Comparison of ENCODE assay signal across 26 cellular contexts in the genomic region with DNA sequence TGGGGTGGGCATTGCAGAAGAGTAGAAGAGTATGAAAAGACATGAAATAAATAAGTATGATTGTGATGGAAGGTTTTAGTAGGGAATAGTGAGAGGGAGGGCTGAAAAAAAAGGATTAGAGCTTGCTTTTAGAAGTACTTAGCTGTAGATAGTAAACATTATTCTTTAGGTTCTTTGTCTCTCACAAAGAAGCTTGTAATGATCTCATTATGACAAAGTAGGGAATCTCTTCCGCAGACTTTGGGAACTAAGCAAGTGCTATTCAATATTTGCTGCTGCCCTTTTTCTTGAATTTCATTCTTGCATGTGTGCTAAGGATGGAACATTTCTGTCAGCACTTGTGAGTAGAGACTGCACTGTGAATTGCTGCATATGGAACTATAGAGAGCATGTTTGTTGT.
A peak's percentile ranks its signal among the peaks of the same experiment; 100 is the strongest.
DNase-seq lines count a peak whose midpoint lies in the region; ATAC-seq and TF ChIP-seq lines count a peak whose summit lies in the region.
"Had no signal": no experiment of that assay in that cellular context is flagged by ENCODE, and none has a peak within 500 bp of the region (broad histone marks: within the 10 kb centered on the region; RNA-seq: fewer than 3 reads in every experiment).

No MANE protein-coding gene starts in this region.

- H3K27me3 ChIP-seq in Caco-2 (replicated peaks; ENCODE audit: control insufficient read depth, insufficient read depth, low read length) (no peaks in the 10 kb centered on the region), mesenchymal stem cell (ENCODE audit: control insufficient read depth in 1 of 2, insufficient read depth in 1 of 2, low read length in 2 of 2) (no peaks in the 10 kb centered on the region)
- H3K27me3 ChIP-seq: BLaER1, colonic mucosa, esophagus muscularis mucosa, left lung, MG63, suprapubic skin had no signal

- no peaks in the 10 kb centered on the region for H3K27me3 Mint-ChIP-seq in Caco-2 (ENCODE audit: insufficient read depth, unreplicated experiment)
- no peaks in the 10 kb centered on the region for H3K27me3 Mint-ChIP-seq in activated T-helper 17 cell treated with anti-CD3 and anti-CD28 coated beads, Interleukin-2, amount 50 U/mL, for 72 hours
- no peaks in the 10 kb centered on the region for H3K27me3 Mint-ChIP-seq in stimulated activated naive CD8-positive, alpha-beta T cell treated with anti-CD3 and anti-CD28 coated beads, Interleukin-15, amount 100 ng/mL, for 72 hours
- no peaks in the 10 kb centered on the region for H3K27me3 Mint-ChIP-seq in activated naive CD8-positive, alpha-beta T cell treated with anti-CD3 and anti-CD28 coated beads, Interleukin-2, amount 50 U/mL, for 24 hours
- H3K27me3 Mint-ChIP-seq: stimulated activated memory B cell treated with anti-CD40 and anti-IgM and Interleukin-4, amounts not matched to agents 10 μg/mL and 1 μg/mL and 100 μg/mL, for 72 hours had no signal

- H3K4me3 ChIP-seq in Caco-2 (ENCODE audit: low read depth, low read length) (no peak overlapping the region), mesenchymal stem cell (ENCODE audit: insufficient read depth in 1 of 2, low read depth in 1 of 2, low read length in 2 of 2) (no peak overlapping the region)
- H3K4me3 ChIP-seq: BLaER1, colonic mucosa, esophagus muscularis mucosa, left lung, MG63, suprapubic skin had no signal

- no peak overlapping the region for H3K14ac ChIP-seq in mesenchymal stem cell (ENCODE audit: low read length in 2 of 2)

- no peak overlapping the region for H2BK15ac ChIP-seq in mesenchymal stem cell (ENCODE audit: low read depth, poor library complexity, severe bottlenecking)

- H3K36me3 ChIP-seq in Caco-2 (ENCODE audit: control insufficient read depth, insufficient read depth, low read length) (no peaks in the 10 kb centered on the region), mesenchymal stem cell (ENCODE audit: control insufficient read depth in 1 of 2, insufficient read depth in 2 of 2, low read depth in 1 of 2, low read length in 2 of 2) (no peaks in the 10 kb centered on the region)
- H3K36me3 ChIP-seq: BLaER1, colonic mucosa, left lung, MG63, suprapubic skin had no signal

- DNase-seq in Caco-2 (no peak), HT1080 (ENCODE audit: low read depth) (peak; percentile 19), mesenchymal stem cell (peak; percentile 18), NCI-H2029 (lab: John Stamatoyannopoulos, UW) (no peak)
- no peak for DNase-seq in stimulated activated naive CD8-positive, alpha-beta T cell treated with anti-CD3 and anti-CD28 coated beads, Interleukin-15, amount 100 ng/mL, for 72 hours
- DNase-seq in activated naive CD8-positive, alpha-beta T cell treated with anti-CD3 and anti-CD28 coated beads, Interleukin-2, amount 50 U/mL, for 24 hours, result no peak
- DNase-seq: activated CD4-positive, alpha-beta T cell treated with anti-CD3 and anti-CD28 coated beads, Interleukin-2, amount 50 U/mL, for 4 hours; activated CD8-positive, alpha-beta memory T cell treated with anti-CD3 and anti-CD28 coated beads, Interleukin-2, amount 50 U/mL, for 4 hours; activated naive CD8-positive, alpha-beta T cell treated with anti-CD3 and anti-CD28 coated beads, Interleukin-2, amount 10 ng/mL, durations not matched to agents 7 days and 5 days; colonic mucosa; effector memory CD4-positive, alpha-beta T cell; HCEC 1CT; hippocampal formation; left lung; MG63; midbrain; natural killer cell; NCI-H2171 treated with DMSO at 0.1 percent for 48 hours; NCI-H526; right cardiac atrium; stimulated activated CD4-positive, alpha-beta T cell treated with anti-CD3 and anti-CD28 coated beads, Interleukin-4, amount 100 ng/mL, for 1 hour had no signal

- H2BK120ac ChIP-seq in mesenchymal stem cell (ENCODE audit: low read depth, low read length), result no peak overlapping the region

- H2BK5ac ChIP-seq in mesenchymal stem cell (ENCODE audit: low read depth, low read length, poor library complexity, severe bottlenecking), result no peak overlapping the region

- H3K27ac Mint-ChIP-seq in Caco-2 (ENCODE audit: unreplicated experiment), result peak overlapping the region; percentile 17
- peak overlapping the region; percentile 6 for H3K27ac Mint-ChIP-seq in activated T-helper 17 cell treated with anti-CD3 and anti-CD28 coated beads, Interleukin-2, amount 50 U/mL, for 72 hours
- H3K27ac Mint-ChIP-seq in stimulated activated naive CD8-positive, alpha-beta T cell treated with anti-CD3 and anti-CD28 coated beads, Interleukin-15, amount 100 ng/mL, for 72 hours, result no peak overlapping the region
- H3K27ac Mint-ChIP-seq in activated naive CD8-positive, alpha-beta T cell treated with anti-CD3 and anti-CD28 coated beads, Interleukin-2, amount 50 U/mL, for 24 hours, result no peak overlapping the region
- H3K27ac Mint-ChIP-seq: activated naive CD8-positive, alpha-beta T cell treated with anti-CD3 and anti-CD28 coated beads, Interleukin-2, amount 10 ng/mL, durations not matched to agents 7 days and 5 days; natural killer cell; stimulated activated memory B cell treated with anti-CD40 and anti-IgM and Interleukin-4, amounts not matched to agents 10 μg/mL and 1 μg/mL and 100 μg/mL, for 72 hours had no signal

- H3K23ac ChIP-seq in mesenchymal stem cell (ENCODE audit: low read length in 2 of 2), result no peak overlapping the region

- CTCF ChIA-PET in Caco-2 (lab: Charles Lee), result interaction anchor here (2.6 kb wide), 2 partner anchors 142 to 195 kb away, joined by 20 to 29 read pairs; no protein-coding TSS in a partner anchor

- H2AFZ ChIP-seq in mesenchymal stem cell (ENCODE audit: low read depth, low read length), result no peak overlapping the region

- H3K9me3 ChIP-seq in Caco-2 (no peaks in the 10 kb centered on the region), mesenchymal stem cell (ENCODE audit: control insufficient read depth, low read length) (no peaks in the 10 kb centered on the region)
- H3K9me3 ChIP-seq: BLaER1, colonic mucosa, esophagus muscularis mucosa, left lung, MG63, suprapubic skin had no signal

- no peak overlapping the region for H3K4me3 Mint-ChIP-seq in Caco-2 (ENCODE audit: unreplicated experiment)
- H3K4me3 Mint-ChIP-seq in activated T-helper 17 cell treated with anti-CD3 and anti-CD28 coated beads, Interleukin-2, amount 50 U/mL, for 72 hours, result no peak overlapping the region
- no peak overlapping the region for H3K4me3 Mint-ChIP-seq in stimulated activated naive CD8-positive, alpha-beta T cell treated with anti-CD3 and anti-CD28 coated beads, Interleukin-15, amount 100 ng/mL, for 72 hours
- no peak overlapping the region for H3K4me3 Mint-ChIP-seq in activated naive CD8-positive, alpha-beta T cell treated with anti-CD3 and anti-CD28 coated beads, Interleukin-2, amount 50 U/mL, for 24 hours
- H3K4me3 Mint-ChIP-seq: activated naive CD8-positive, alpha-beta T cell treated with anti-CD3 and anti-CD28 coated beads, Interleukin-2, amount 10 ng/mL, durations not matched to agents 7 days and 5 days; natural killer cell; stimulated activated memory B cell treated with anti-CD40 and anti-IgM and Interleukin-4, amounts not matched to agents 10 μg/mL and 1 μg/mL and 100 μg/mL, for 72 hours had no signal

- H3K9me3 Mint-ChIP-seq in Caco-2 (ENCODE audit: unreplicated experiment), result no peaks in the 10 kb centered on the region
- no peaks in the 10 kb centered on the region for H3K9me3 Mint-ChIP-seq in activated T-helper 17 cell treated with anti-CD3 and anti-CD28 coated beads, Interleukin-2, amount 50 U/mL, for 72 hours
- no peaks in the 10 kb centered on the region for H3K9me3 Mint-ChIP-seq in stimulated activated naive CD8-positive, alpha-beta T cell treated with anti-CD3 and anti-CD28 coated beads, Interleukin-15, amount 100 ng/mL, for 72 hours
- H3K9me3 Mint-ChIP-seq in activated naive CD8-positive, alpha-beta T cell treated with anti-CD3 and anti-CD28 coated beads, Interleukin-2, amount 50 U/mL, for 24 hours, result no peaks in the 10 kb centered on the region
- H3K9me3 Mint-ChIP-seq: activated naive CD8-positive, alpha-beta T cell treated with anti-CD3 and anti-CD28 coated beads, Interleukin-2, amount 10 ng/mL, durations not matched to agents 7 days and 5 days; natural killer cell; stimulated activated memory B cell treated with anti-CD40 and anti-IgM and Interleukin-4, amounts not matched to agents 10 μg/mL and 1 μg/mL and 100 μg/mL, for 72 hours had no signal

- H3K4ac ChIP-seq in mesenchymal stem cell (ENCODE audit: low read depth in 1 of 2, low read length in 2 of 2), result no peak overlapping the region

- no peak overlapping the region for H4K91ac ChIP-seq in mesenchymal stem cell (ENCODE audit: low read length)

- WGBS in mesenchymal stem cell, result 82% methylated on average over 1 of the region's 1 CpG

- H3K27ac ChIP-seq in mesenchymal stem cell (ENCODE audit: low read length, poor library complexity, severe bottlenecking), result no peak overlapping the region
- H3K27ac ChIP-seq: BLaER1, colonic mucosa, esophagus muscularis mucosa, left lung, suprapubic skin had no signal

- no peak for TF ChIP-seq CTCF in Caco-2 (IDR thresholded peaks at IDR 0.05; ENCODE audit: insufficient read depth in 1 of 2, low read depth in 1 of 2, low read length in 1 of 2, severe bottlenecking in 1 of 2, unreplicated experiment in 1 of 2)

- ATAC-seq in activated T-helper 17 cell treated with anti-CD3 and anti-CD28 coated beads, Interleukin-2, amount 50 U/mL, for 72 hours (replicated peaks), result no peak
- no peak for ATAC-seq in stimulated activated naive CD8-positive, alpha-beta T cell treated with anti-CD3 and anti-CD28 coated beads, Interleukin-15, amount 100 ng/mL, for 72 hours
- ATAC-seq in activated naive CD8-positive, alpha-beta T cell treated with anti-CD3 and anti-CD28 coated beads, Interleukin-2, amount 50 U/mL, for 24 hours, result no peak
- ATAC-seq: left lung; natural killer cell; right cardiac atrium; stimulated activated memory B cell treated with anti-CD40 and anti-IgM and Interleukin-4, amounts not matched to agents 10 μg/mL and 1 μg/mL and 100 μg/mL, for 72 hours had no signal

- H4K8ac ChIP-seq in mesenchymal stem cell (ENCODE audit: low read length), result no peak overlapping the region

- no peak overlapping the region for H2BK12ac ChIP-seq in mesenchymal stem cell (ENCODE audit: low read length in 2 of 2)

- H3K79me1 ChIP-seq in mesenchymal stem cell (replicated peaks; ENCODE audit: low read length, poor library complexity, severe bottlenecking), result peaks cover 5% of the 10 kb centered on the region

- no peak overlapping the region for H3K4me2 ChIP-seq in mesenchymal stem cell (ENCODE audit: low read length, poor library complexity, severe bottlenecking)
- H3K4me2 ChIP-seq: BLaER1 had no signal

- H3K4me1 ChIP-seq in Caco-2, result no peaks in the 10 kb centered on the region
- H3K4me1 ChIP-seq in mesenchymal stem cell (ENCODE audit: control insufficient read depth, insufficient read depth, low read depth, low read length), result no peaks in the 10 kb centered on the region
- H3K4me1 ChIP-seq: BLaER1 had no signal

- no peak overlapping the region for H3K18ac ChIP-seq in mesenchymal stem cell (ENCODE audit: low read depth in 1 of 2, low read length in 2 of 2)

- BruUV-seq in Caco-2 (replicated peaks; lab: Mats Ljungman, UMichigan), result no TSS peak

- intact Hi-C loops in Caco-2 (cut with micrococcal nuclease; ENCODE audit: unreplicated experiment), result loop anchor here (1.0 to 5.0 kb wide), 3 partner anchors 141 to 314 kb away; no protein-coding TSS in a partner anchor

- POLR2A ChIA-PET in Caco-2 (lab: Charles Lee), result no interaction called here

- H3K9ac ChIP-seq in mesenchymal stem cell (ENCODE audit: low read length), result peak overlapping the region; percentile 73
- H3K9ac ChIP-seq: BLaER1 had no signal

- H2AK5ac ChIP-seq in mesenchymal stem cell (ENCODE audit: low read length, severe bottlenecking), result no peak overlapping the region

- H3K36me3 Mint-ChIP-seq in Caco-2 (ENCODE audit: insufficient read depth, unreplicated experiment), result peaks cover 9% of the 10 kb centered on the region
- no peaks in the 10 kb centered on the region for H3K36me3 Mint-ChIP-seq in activated T-helper 17 cell treated with anti-CD3 and anti-CD28 coated beads, Interleukin-2, amount 50 U/mL, for 72 hours (ENCODE audit: low read depth)
- no peaks in the 10 kb centered on the region for H3K36me3 Mint-ChIP-seq in activated naive CD8-positive, alpha-beta T cell treated with anti-CD3 and anti-CD28 coated beads, Interleukin-2, amount 50 U/mL, for 24 hours (ENCODE audit: low read depth)
- H3K36me3 Mint-ChIP-seq: activated naive CD8-positive, alpha-beta T cell treated with anti-CD3 and anti-CD28 coated beads, Interleukin-2, amount 10 ng/mL, durations not matched to agents 7 days and 5 days; natural killer cell had no signal

- no peaks in the 10 kb centered on the region for H3K4me1 Mint-ChIP-seq in Caco-2 (ENCODE audit: low read depth, unreplicated experiment)
- H3K4me1 Mint-ChIP-seq in activated T-helper 17 cell treated with anti-CD3 and anti-CD28 coated beads, Interleukin-2, amount 50 U/mL, for 72 hours, result peaks cover 5% of the 10 kb centered on the region
- peaks cover 7% of the 10 kb centered on the region for H3K4me1 Mint-ChIP-seq in stimulated activated naive CD8-positive, alpha-beta T cell treated with anti-CD3 and anti-CD28 coated beads, Interleukin-15, amount 100 ng/mL, for 72 hours
- H3K4me1 Mint-ChIP-seq in activated naive CD8-positive, alpha-beta T cell treated with anti-CD3 and anti-CD28 coated beads, Interleukin-2, amount 50 U/mL, for 24 hours, result peaks cover 16% of the 10 kb centered on the region
- H3K4me1 Mint-ChIP-seq: stimulated activated memory B cell treated with anti-CD40 and anti-IgM and Interleukin-4, amounts not matched to agents 10 μg/mL and 1 μg/mL and 100 μg/mL, for 72 hours had no signal

Comparison
In these comparisons a context has a peak if more than half of its experiments do, and no peak if none do; other contexts are left out.
1. DNase-seq: peak in HT1080 (single experiment) and mesenchymal stem cell (single experiment); none in Caco-2 (0 of 2), stimulated activated naive CD8-positive, alpha-beta T cell treated with anti-CD3 and anti-CD28 coated beads, Interleukin-15, amount 100 ng/mL, for 72 hours (0 of 2), NCI-H2029 (single experiment) and activated naive CD8-positive, alpha-beta T cell treated with anti-CD3 and anti-CD28 coated beads, Interleukin-2, amount 50 U/mL, for 24 hours (single experiment).
2. H3K27ac Mint-ChIP-seq: peak in Caco-2 (single experiment) and activated T-helper 17 cell treated with anti-CD3 and anti-CD28 coated beads, Interleukin-2, amount 50 U/mL, for 72 hours (single experiment); none in stimulated activated naive CD8-positive, alpha-beta T cell treated with anti-CD3 and anti-CD28 coated beads, Interleukin-15, amount 100 ng/mL, for 72 hours (0 of 2) and activated naive CD8-positive, alpha-beta T cell treated with anti-CD3 and anti-CD28 coated beads, Interleukin-2, amount 50 U/mL, for 24 hours (single experiment).